ENCODE assay signal across 31 cellular contexts in the genomic region with DNA sequence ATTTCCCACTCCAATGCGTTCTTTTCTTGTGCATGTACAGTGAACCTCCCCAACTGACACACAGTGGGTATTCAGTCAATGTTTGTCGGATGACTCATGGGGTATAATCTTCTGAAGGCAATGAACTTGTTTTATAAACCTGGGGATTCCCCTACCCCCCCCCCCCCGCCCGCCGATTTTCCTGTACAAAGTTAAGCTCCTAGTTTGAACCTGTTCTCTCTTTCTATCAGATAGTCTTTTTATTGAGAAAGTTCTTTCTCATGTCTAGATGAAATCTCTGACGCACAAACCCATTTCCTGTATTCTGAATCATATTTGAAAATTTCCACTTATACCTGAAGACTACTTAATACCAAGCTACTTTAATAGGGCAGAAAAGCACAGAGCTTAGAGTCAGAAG.
DNase-seq lines count a peak whose midpoint lies in the region; ATAC-seq and TF ChIP-seq lines count a peak whose summit lies in the region.
"Had no signal": no experiment of that assay in that cellular context is flagged by ENCODE, and none has a peak within 500 bp of the region (broad histone marks: within the 10 kb centered on the region; RNA-seq: fewer than 3 reads in every experiment).

No MANE protein-coding gene starts in this region.

- no peaks in the 10 kb centered on the region for H3K27me3 ChIP-seq in heart right ventricle
- H3K27me3 ChIP-seq: esophagus squamous epithelium had no signal

- WGBS in heart right ventricle, 2 donors: 79 to 91% methylated on average over 6 of the region's 6 CpGs

- CTCF ChIA-PET in activated naive CD4-positive, alpha-beta T cell treated with anti-CD3 and anti-CD28 coated beads, Interleukin-2, amount 10 ng/mL, durations not matched to agents 7 days and 5 days (lab: Charles Lee): no interaction called here

- H3K4me1 ChIP-seq in heart right ventricle: no peaks in the 10 kb centered on the region
- H3K4me1 ChIP-seq: esophagus squamous epithelium, HAP-1, psoas muscle had no signal

- no peaks in the 10 kb centered on the region for H3K36me3 ChIP-seq in heart right ventricle
- H3K36me3 ChIP-seq: esophagus squamous epithelium, HAP-1 had no signal

- H3K4me1 Mint-ChIP-seq in activated naive CD4-positive, alpha-beta T cell treated with anti-CD3 and anti-CD28 coated beads, Interleukin-2, amount 10 ng/mL, durations not matched to agents 7 days and 5 days: no peaks in the 10 kb centered on the region
- peaks cover 10% of the 10 kb centered on the region for H3K4me1 Mint-ChIP-seq in activated T-helper 17 cell treated with anti-CD3 and anti-CD28 coated beads, Interleukin-2, amount 50 U/mL, for 72 hours
- H3K4me1 Mint-ChIP-seq in chondrocyte (ENCODE audit: low read depth): no peaks in the 10 kb centered on the region
- H3K4me1 Mint-ChIP-seq: activated naive CD8-positive, alpha-beta T cell treated with anti-CD3 and anti-CD28 coated beads for 36 hours; stimulated activated effector memory CD8-positive, alpha-beta T cell treated with anti-CD3 and anti-CD28 coated beads, Interleukin-12 subunit alpha, Interleukin-12 subunit beta, amount 100 ng/mL, for 72 hours had no signal

- no peak overlapping the region for H3K27ac ChIP-seq in heart right ventricle
- H3K27ac ChIP-seq: esophagus squamous epithelium, psoas muscle had no signal

- intact Hi-C loops in left colon (cut with DNase I, micrococcal nuclease): no loop called here
- intact Hi-C loops in heart right ventricle (cut with DNase I): no loop called here

- H3K27ac Mint-ChIP-seq in activated naive CD4-positive, alpha-beta T cell treated with anti-CD3 and anti-CD28 coated beads, Interleukin-2, amount 50 U/mL, for 72 hours: peak overlapping the region; percentile 14 to 62
- H3K27ac Mint-ChIP-seq in activated naive CD4-positive, alpha-beta T cell treated with anti-CD3 and anti-CD28 coated beads, Interleukin-2, amount 10 ng/mL, durations not matched to agents 7 days and 5 days: no peak overlapping the region
- peak overlapping the region; percentile 70 for H3K27ac Mint-ChIP-seq in activated T-helper 17 cell treated with anti-CD3 and anti-CD28 coated beads, Interleukin-2, amount 50 U/mL, for 72 hours
- H3K27ac Mint-ChIP-seq in chondrocyte (ENCODE audit: unreplicated experiment): no peak overlapping the region
- H3K27ac Mint-ChIP-seq: activated naive CD8-positive, alpha-beta T cell treated with anti-CD3 and anti-CD28 coated beads for 36 hours; CD8-positive, alpha-beta T cell; endodermal cell; natural killer cell treated with Interleukin-12 subunit alpha and Interleukin-12 subunit beta and Interleukin-15 and Interleukin-18, amount 100 ng/mL, for 72 hours; stimulated activated effector memory CD8-positive, alpha-beta T cell treated with anti-CD3 and anti-CD28 coated beads, Interleukin-12 subunit alpha, Interleukin-12 subunit beta, amount 100 ng/mL, for 72 hours had no signal

- no peak overlapping the region for H3K4me3 ChIP-seq in heart right ventricle
- H3K4me3 ChIP-seq: esophagus squamous epithelium, HAP-1, lung, psoas muscle had no signal

- H3K9me3 Mint-ChIP-seq in activated naive CD4-positive, alpha-beta T cell treated with anti-CD3 and anti-CD28 coated beads, Interleukin-2, amount 50 U/mL, for 72 hours: no peaks in the 10 kb centered on the region
- H3K9me3 Mint-ChIP-seq in activated naive CD4-positive, alpha-beta T cell treated with anti-CD3 and anti-CD28 coated beads, Interleukin-2, amount 10 ng/mL, durations not matched to agents 7 days and 5 days: no peaks in the 10 kb centered on the region
- no peaks in the 10 kb centered on the region for H3K9me3 Mint-ChIP-seq in activated T-helper 17 cell treated with anti-CD3 and anti-CD28 coated beads, Interleukin-2, amount 50 U/mL, for 72 hours
- peaks cover 2% of the 10 kb centered on the region for H3K9me3 Mint-ChIP-seq in chondrocyte (ENCODE audit: low read depth)
- H3K9me3 Mint-ChIP-seq: activated naive CD8-positive, alpha-beta T cell treated with anti-CD3 and anti-CD28 coated beads for 36 hours; CD8-positive, alpha-beta T cell; endodermal cell had no signal

- no peaks in the 10 kb centered on the region for H3K36me3 Mint-ChIP-seq in activated naive CD4-positive, alpha-beta T cell treated with anti-CD3 and anti-CD28 coated beads, Interleukin-2, amount 50 U/mL, for 72 hours
- no peaks in the 10 kb centered on the region for H3K36me3 Mint-ChIP-seq in activated naive CD4-positive, alpha-beta T cell treated with anti-CD3 and anti-CD28 coated beads, Interleukin-2, amount 10 ng/mL, durations not matched to agents 7 days and 5 days
- no peaks in the 10 kb centered on the region for H3K36me3 Mint-ChIP-seq in activated T-helper 17 cell treated with anti-CD3 and anti-CD28 coated beads, Interleukin-2, amount 50 U/mL, for 72 hours (ENCODE audit: low read depth)
- no peaks in the 10 kb centered on the region for H3K36me3 Mint-ChIP-seq in chondrocyte (ENCODE audit: low read depth)
- H3K36me3 Mint-ChIP-seq: activated naive CD8-positive, alpha-beta T cell treated with anti-CD3 and anti-CD28 coated beads for 36 hours; CD8-positive, alpha-beta T cell; natural killer cell treated with Interleukin-12 subunit alpha and Interleukin-12 subunit beta and Interleukin-15 and Interleukin-18, amount 100 ng/mL, for 72 hours; stimulated activated effector memory CD8-positive, alpha-beta T cell treated with anti-CD3 and anti-CD28 coated beads, Interleukin-12 subunit alpha, Interleukin-12 subunit beta, amount 100 ng/mL, for 72 hours had no signal

- DNase-seq in activated naive CD4-positive, alpha-beta T cell treated with anti-CD3 and anti-CD28 coated beads, Interleukin-2, amount 50 U/mL, for 72 hours (ENCODE audit: low spot score in 2 of 2): no peak
- DNase-seq in activated naive CD4-positive, alpha-beta T cell treated with anti-CD3 and anti-CD28 coated beads, Interleukin-2, amount 10 ng/mL, durations not matched to agents 7 days and 5 days: no peak
- DNase-seq in HT1080 (ENCODE audit: low read depth) (peak; percentile 6), left colon (no peak), heart right ventricle (no peak), chondrocyte (ENCODE audit: low spot score) (no peak), activated gamma-delta T cell (lab: John Stamatoyannopoulos, UW) (no peak)
- DNase-seq: activated CD4-positive, alpha-beta T cell treated with anti-CD3 and anti-CD28 coated beads for 48 hours; activated naive CD8-positive, alpha-beta T cell treated with anti-CD3 and anti-CD28 coated beads for 36 hours; anterior cingulate cortex; CD8-positive, alpha-beta T cell; DMS153; endodermal cell; esophagus squamous epithelium; foreskin melanocyte; Kasumi-1; kidney glomerular epithelial cell; NCI-H146; NCI-H2107; NCI-H345; occipital lobe; psoas muscle; SHP77 treated with DMSO at 0.1 percent for 48 hours; substantia nigra; T-helper 9 cell; trophoblast cell had no signal

- H3K9me3 ChIP-seq in heart right ventricle: no peaks in the 10 kb centered on the region
- H3K9me3 ChIP-seq: esophagus squamous epithelium, HAP-1, psoas muscle had no signal

- TF ChIP-seq CTCF in heart right ventricle (IDR thresholded peaks at IDR 0.05) (no peak), chondrocyte (IDR thresholded peaks at IDR 0.05) (no peak)

- H3K4me3 Mint-ChIP-seq in activated naive CD4-positive, alpha-beta T cell treated with anti-CD3 and anti-CD28 coated beads, Interleukin-2, amount 10 ng/mL, durations not matched to agents 7 days and 5 days: no peak overlapping the region
- H3K4me3 Mint-ChIP-seq in activated T-helper 17 cell treated with anti-CD3 and anti-CD28 coated beads, Interleukin-2, amount 50 U/mL, for 72 hours: peak overlapping the region; percentile 31
- H3K4me3 Mint-ChIP-seq in chondrocyte (ENCODE audit: unreplicated experiment): no peak overlapping the region
- H3K4me3 Mint-ChIP-seq: activated naive CD8-positive, alpha-beta T cell treated with anti-CD3 and anti-CD28 coated beads for 36 hours; CD8-positive, alpha-beta T cell; endodermal cell; natural killer cell treated with Interleukin-12 subunit alpha and Interleukin-12 subunit beta and Interleukin-15 and Interleukin-18, amount 100 ng/mL, for 72 hours; stimulated activated effector memory CD8-positive, alpha-beta T cell treated with anti-CD3 and anti-CD28 coated beads, Interleukin-12 subunit alpha, Interleukin-12 subunit beta, amount 100 ng/mL, for 72 hours had no signal

- H3K27me3 Mint-ChIP-seq in activated naive CD4-positive, alpha-beta T cell treated with anti-CD3 and anti-CD28 coated beads, Interleukin-2, amount 10 ng/mL, durations not matched to agents 7 days and 5 days: peaks cover 3% of the 10 kb centered on the region
- H3K27me3 Mint-ChIP-seq in activated T-helper 17 cell treated with anti-CD3 and anti-CD28 coated beads, Interleukin-2, amount 50 U/mL, for 72 hours: peaks cover 7% of the 10 kb centered on the region
- H3K27me3 Mint-ChIP-seq in chondrocyte (ENCODE audit: low read depth): peaks cover 6% of the 10 kb centered on the region

- ATAC-seq in activated naive CD4-positive, alpha-beta T cell treated with anti-CD3 and anti-CD28 coated beads, Interleukin-2, amount 50 U/mL, for 72 hours: peak; percentile 51 to 75
- peak; percentile 69 for ATAC-seq in activated T-helper 17 cell treated with anti-CD3 and anti-CD28 coated beads, Interleukin-2, amount 50 U/mL, for 72 hours (replicated peaks)
- ATAC-seq in left colon (peak; percentile 89), heart right ventricle (no peak)
- ATAC-seq: CD8-positive, alpha-beta T cell; natural killer cell treated with Interleukin-12 subunit alpha and Interleukin-12 subunit beta and Interleukin-15 and Interleukin-18, amount 100 ng/mL, for 72 hours; psoas muscle; stimulated activated effector memory CD8-positive, alpha-beta T cell treated with anti-CD3 and anti-CD28 coated beads, Interleukin-12 subunit alpha, Interleukin-12 subunit beta, amount 100 ng/mL, for 72 hours had no signal

Comparison
In these comparisons a context has a peak if more than half of its experiments do, and no peak if none do; other contexts are left out.
1. H3K27ac Mint-ChIP-seq: peak in activated naive CD4-positive, alpha-beta T cell treated with anti-CD3 and anti-CD28 coated beads, Interleukin-2, amount 50 U/mL, for 72 hours (2 of 2) and activated T-helper 17 cell treated with anti-CD3 and anti-CD28 coated beads, Interleukin-2, amount 50 U/mL, for 72 hours (single experiment); none in activated naive CD4-positive, alpha-beta T cell treated with anti-CD3 and anti-CD28 coated beads, Interleukin-2, amount 10 ng/mL, durations not matched to agents 7 days and 5 days (single experiment) and chondrocyte (single experiment).
2. ATAC-seq: peak in activated naive CD4-positive, alpha-beta T cell treated with anti-CD3 and anti-CD28 coated beads, Interleukin-2, amount 50 U/mL, for 72 hours (2 of 2), activated T-helper 17 cell treated with anti-CD3 and anti-CD28 coated beads, Interleukin-2, amount 50 U/mL, for 72 hours (single experiment) and left colon (single experiment); none in heart right ventricle (0 of 8).